Comparison of ENCODE assay signal across 10 cellular contexts in genomic region chr13:30159446-30159839, GRCh38.
DNase-seq lines count a peak whose midpoint lies in the region; ATAC-seq and TF ChIP-seq lines count a peak whose summit lies in the region.
"Had no signal": no experiment of that assay in that cellular context is flagged by ENCODE, and none has a peak within 500 bp of the region (broad histone marks: within the 10 kb centered on the region; RNA-seq: fewer than 3 reads in every experiment).

No MANE protein-coding gene starts in this region.

- TF ChIP-seq CTCF in GM10248 (IDR thresholded peaks at IDR 0.05; ENCODE audit: control extremely low read depth, extremely low read depth, low read depth, missing control alignments) (no peak), mammary epithelial cell (conservative IDR thresholded peaks at IDR 0.05 in 1 of 2, IDR thresholded peaks at IDR 0.05 in 1 of 2; ENCODE audit: extremely low read depth in 1 of 2, insufficient read depth in 1 of 2, low read depth in 1 of 2, low read length in 2 of 2) (no peak)

- H3K79me2 ChIP-seq in mammary epithelial cell (ENCODE audit: insufficient read depth, low read length): no peaks in the 10 kb centered on the region

- no peaks in the 10 kb centered on the region for H3K27me3 ChIP-seq in SJCRH30
- no peaks in the 10 kb centered on the region for H3K27me3 ChIP-seq in mammary epithelial cell (ENCODE audit: insufficient read depth, low read length)

- POLR2A ChIA-PET in GM10248 (lab: Yijun Ruan, JAX): no interaction called here

- no peak overlapping the region for H3K27ac ChIP-seq in SJCRH30
- H3K27ac ChIP-seq in mammary epithelial cell (ENCODE audit: insufficient read depth, low read depth, low read length): no peak overlapping the region
- H3K27ac ChIP-seq: epithelial cell of prostate had no signal

- no peak overlapping the region for H3K9ac ChIP-seq in mammary epithelial cell (ENCODE audit: insufficient read depth, low read length)

- H3K9me3 ChIP-seq in SJCRH30 (replicated peaks) (no peaks in the 10 kb centered on the region), mammary epithelial cell (replicated peaks; ENCODE audit: insufficient read depth, low read length) (no peaks in the 10 kb centered on the region)

- no peak overlapping the region for H3K4me2 ChIP-seq in mammary epithelial cell (ENCODE audit: insufficient read depth, low read depth, low read length)

- dilution Hi-C loops in mammary epithelial cell (cut with HindIII; ENCODE audit: low sequenced_read_pairs): no loop called here

- in situ Hi-C loops in mammary epithelial cell (cut with MboI; ENCODE audit: low sequenced_read_pairs in 2 of 2): no loop called here

- 57% methylated on average over 4 of the region's 4 CpGs for WGBS in mammary epithelial cell (ENCODE audit: low coverage, missing lambda C conversion rate)

- ATAC-seq in GM18907 (IDR thresholded peaks at IDR 0.05; ENCODE audit: unreplicated experiment) (no peak), HG03280 (IDR thresholded peaks at IDR 0.05; ENCODE audit: unreplicated experiment) (no peak)

- CTCF ChIA-PET in GM10248 (lab: Yijun Ruan, JAX): interaction anchor here (1.3 to 5.0 kb wide), 5 partner anchors 10 to 45 kb away, joined by 4 to 81 read pairs (median 21); no protein-coding TSS in a partner anchor
- CTCF ChIA-PET in mammary epithelial cell (lab: Charles Lee; ENCODE audit: low non-redundant PET): interaction anchor here (2.3 kb wide), 1 partner anchor 27 kb away, joined by 11 read pairs; no protein-coding TSS in a partner anchor

- no peaks in the 10 kb centered on the region for H3K4me1 ChIP-seq in SJCRH30
- no peaks in the 10 kb centered on the region for H3K4me1 ChIP-seq in mammary epithelial cell (ENCODE audit: insufficient read depth, low read length)

- H3K36me3 ChIP-seq in SJCRH30: no peaks in the 10 kb centered on the region
- H3K36me3 ChIP-seq in mammary epithelial cell (ENCODE audit: insufficient read depth, low read length): no peaks in the 10 kb centered on the region

- DNase-seq in GM10248 (ENCODE audit: extremely low spot score): peak; percentile 55
- DNase-seq in SJCRH30: peak; percentile 44 to 45
- DNase-seq in mammary epithelial cell: peak; percentile 54
- peak; percentile 72 for DNase-seq in stimulated activated CD4-positive, alpha-beta T cell treated with anti-CD3 and anti-CD28 coated beads, Interleukin-15, amount 100 ng/mL, for 24 hours
- DNase-seq in NCI-H2029 treated with DMSO at 0.1 percent for 48 hours (lab: John Stamatoyannopoulos, UW): no peak
- DNase-seq in NCI-H526 (lab: John Stamatoyannopoulos, UW): no peak
- DNase-seq: Right ventricle myocardium superior had no signal

- no peaks in the 10 kb centered on the region for H4K20me1 ChIP-seq in mammary epithelial cell (ENCODE audit: insufficient read depth, low read length)

- no peak overlapping the region for H2AFZ ChIP-seq in mammary epithelial cell (ENCODE audit: low read depth, low read length)

- intact Hi-C loops in mammary epithelial cell (cut with micrococcal nuclease): no loop called here

- H3K4me3 ChIP-seq in SJCRH30 (no peak overlapping the region), mammary epithelial cell (replicated peaks in 1 of 3; ENCODE audit: insufficient read depth in 1 of 3, low read depth in 2 of 3, low read length in 3 of 3) (no peak overlapping the region)

- no TSS peak for BruUV-seq in mammary epithelial cell (replicated peaks; lab: Mats Ljungman, UMichigan)

Comparison
In these comparisons a context has a peak if more than half of its experiments do, and no peak if none do; other contexts are left out.
1. DNase-seq: peak in GM10248 (single experiment), SJCRH30 (2 of 2), mammary epithelial cell (single experiment) and stimulated activated CD4-positive, alpha-beta T cell treated with anti-CD3 and anti-CD28 coated beads, Interleukin-15, amount 100 ng/mL, for 24 hours (single experiment); none in NCI-H2029 treated with DMSO at 0.1 percent for 48 hours (single experiment) and NCI-H526 (0 of 2).